In genomic region chr5:68147659-68148058, GRCh38 we compare ENCODE assay signal across 1 cellular context.
TF ChIP-seq lines count a peak whose summit lies in the region.

No MANE protein-coding gene starts in this region.

TF ChIP-seq in IMR-90, 13 proteins besides CTCF, POLR2A, EP300 and RAD21:
- TF ChIP-seq USF2 (IDR thresholded peaks at IDR 0.05; ENCODE audit: low read depth, low read length) = no peak
- no peak for TF ChIP-seq RCOR1 (IDR thresholded peaks at IDR 0.05; ENCODE audit: insufficient replicate concordance, low read length)
- TF ChIP-seq MAZ (IDR thresholded peaks at IDR 0.05; ENCODE audit: borderline replicate concordance, low read depth, low read length) = no peak
- TF ChIP-seq CHD1 (IDR thresholded peaks at IDR 0.05; ENCODE audit: low read depth, low read length) = no peak
- no peak for TF ChIP-seq FOS (IDR thresholded peaks at IDR 0.05; ENCODE audit: low read depth, low read length)
- no peak for TF ChIP-seq MAFK (IDR thresholded peaks at IDR 0.05; ENCODE audit: low read depth, low read length)
